In the genomic region with DNA sequence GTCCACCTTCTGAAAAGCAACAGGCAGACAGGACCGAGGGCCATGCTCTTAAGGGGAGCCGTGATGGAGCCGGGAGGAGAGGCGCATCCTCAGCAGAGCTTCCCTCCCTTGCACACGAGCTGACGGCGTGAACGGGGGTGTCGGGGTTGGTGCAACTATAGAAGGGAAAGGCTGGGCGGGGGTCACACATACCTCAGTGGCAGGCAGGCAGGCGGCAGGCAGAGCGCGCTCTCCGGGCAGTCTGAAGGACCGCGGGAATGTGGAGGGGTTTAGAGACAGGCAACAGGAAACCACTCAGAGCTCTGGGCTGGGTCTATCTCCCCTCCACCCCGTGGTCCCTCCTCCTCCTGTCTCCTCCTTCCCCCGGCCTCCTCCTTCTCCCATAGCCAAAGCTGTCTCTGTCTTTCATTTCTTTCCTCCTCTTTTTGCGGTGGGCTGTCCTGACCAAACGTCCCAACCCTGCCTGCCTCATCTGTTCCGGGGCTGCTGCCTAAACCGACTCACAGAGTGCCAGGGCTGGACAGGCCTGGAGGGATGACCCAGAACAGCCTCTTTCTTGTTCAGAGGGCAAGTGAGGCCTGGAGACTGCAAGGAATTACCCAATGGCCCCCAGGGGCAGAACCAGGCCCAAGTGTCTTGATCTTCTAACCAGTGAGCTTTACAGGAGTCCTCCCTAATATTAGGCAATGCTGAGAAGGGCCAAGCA, we compare ENCODE assay signal across 8 cellular contexts. TPM values are rescaled to one million over a fixed set of nuclear protein-coding genes. Genes with fewer than 3 reads are reported as not detected.
A peak's percentile ranks its signal among the peaks of the same experiment; 100 is the strongest.
DNase-seq lines count a peak whose midpoint lies in the region; ATAC-seq, FAIRE-seq and TF ChIP-seq lines count a peak whose summit lies in the region.

A gene with protein sequence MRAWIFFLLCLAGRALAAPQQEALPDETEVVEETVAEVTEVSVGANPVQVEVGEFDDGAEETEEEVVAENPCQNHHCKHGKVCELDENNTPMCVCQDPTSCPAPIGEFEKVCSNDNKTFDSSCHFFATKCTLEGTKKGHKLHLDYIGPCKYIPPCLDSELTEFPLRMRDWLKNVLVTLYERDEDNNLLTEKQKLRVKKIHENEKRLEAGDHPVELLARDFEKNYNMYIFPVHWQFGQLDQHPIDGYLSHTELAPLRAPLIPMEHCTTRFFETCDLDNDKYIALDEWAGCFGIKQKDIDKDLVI (minus strand): TSS at position 243 of the 706 bp plus-strand sequence. CDS start 10,727 bp downstream, outside the sequence.

- TSS peak; percentile 9 for BruUV-seq in endothelial cell of umbilical vein (replicated peaks; lab: Mats Ljungman, UMichigan)

- H3K4me2 ChIP-seq in endothelial cell of umbilical vein (ENCODE audit: insufficient read depth, low read length), result peak within 1 kb of the TSS; percentile 90
- peak within 1 kb of the TSS; percentile 55 for H3K4me2 ChIP-seq in mesenchymal stem cell (ENCODE audit: low read length, poor library complexity, severe bottlenecking)

- H3K36me3 ChIP-seq in SK-N-MC (ENCODE audit: insufficient read depth, low read length), result peaks cover 8% of the 10 kb centered on the region
- H3K36me3 ChIP-seq in endothelial cell of umbilical vein (ENCODE audit: control insufficient read depth in 2 of 2, extremely low read depth in 1 of 2, insufficient read depth in 2 of 2, low read length in 2 of 2), result peaks cover 2 to 12% of the 10 kb centered on the region in 2 experiments
- peaks cover 11 to 27% of the 10 kb centered on the region in 2 experiments for H3K36me3 ChIP-seq in mesenchymal stem cell (ENCODE audit: control insufficient read depth in 1 of 2, insufficient read depth in 2 of 2, low read depth in 1 of 2, low read length in 2 of 2)

- peak; percentile 53 for ATAC-seq in GM18873 (IDR thresholded peaks at IDR 0.05; ENCODE audit: low FRiP score, unreplicated experiment)
- peak; percentile 77 for ATAC-seq in HG03108 (IDR thresholded peaks at IDR 0.05; ENCODE audit: unreplicated experiment)

- WGBS in mesenchymal stem cell, result 2% methylated on average over 17 of the region's 22 CpGs

- H2BK15ac ChIP-seq in mesenchymal stem cell (ENCODE audit: low read depth, poor library complexity, severe bottlenecking), result peak within 1 kb of the TSS; percentile 15

- H3K27ac ChIP-seq in SK-N-MC (peak within 1 kb of the TSS; percentile 94), endothelial cell of umbilical vein (ENCODE audit: insufficient read depth, low read depth, low read length) (peak within 1 kb of the TSS; percentile 84), mesenchymal stem cell (ENCODE audit: low read length, poor library complexity, severe bottlenecking) (peak within 1 kb of the TSS; percentile 90), temporal lobe (ENCODE audit: low read depth, low read length) (peak within 1 kb of the TSS; percentile 82)

- H4K91ac ChIP-seq in mesenchymal stem cell (ENCODE audit: low read length), result peak within 1 kb of the TSS; percentile 98

- H3K23ac ChIP-seq in mesenchymal stem cell (ENCODE audit: low read length in 2 of 2), result peak within 1 kb of the TSS; percentile 82 to 90

- H4K8ac ChIP-seq in mesenchymal stem cell (ENCODE audit: low read length), result peak within 1 kb of the TSS; percentile 61

- H3K4ac ChIP-seq in mesenchymal stem cell (ENCODE audit: low read depth in 1 of 2, low read length in 2 of 2), result peak within 1 kb of the TSS; percentile 84 to 85

- DNase-seq in AG04449 (ENCODE audit: low read depth, low spot score) (peak; percentile 87), SK-N-MC (ENCODE audit: low read depth, low spot score) (no peak), endothelial cell of umbilical vein (ENCODE audit: low read depth, low spot score) (peak; percentile 85), mesenchymal stem cell (peak; percentile 98), NCI-H1417 (lab: John Stamatoyannopoulos, UW) (no peak)

- H2BK12ac ChIP-seq in mesenchymal stem cell (ENCODE audit: low read length in 2 of 2), result peak within 1 kb of the TSS; percentile 94

- no peaks in the 10 kb centered on the region for H3K9me1 ChIP-seq in endothelial cell of umbilical vein (replicated peaks; ENCODE audit: control insufficient read depth, extremely low read depth, insufficient read depth, low read length)

- H3K9ac ChIP-seq in SK-N-MC (ENCODE audit: insufficient read length) (peak within 1 kb of the TSS; percentile 80), endothelial cell of umbilical vein (replicated peaks; ENCODE audit: extremely low read depth, insufficient read depth, low read length) (peak within 1 kb of the TSS; percentile 95), mesenchymal stem cell (ENCODE audit: low read length) (peak within 1 kb of the TSS; percentile 96)

- H3K4me1 ChIP-seq in endothelial cell of umbilical vein (ENCODE audit: control insufficient read depth, extremely low read depth, insufficient read depth, low read length) (peaks cover 38% of the 10 kb centered on the region), mesenchymal stem cell (ENCODE audit: control insufficient read depth, insufficient read depth, low read depth, low read length) (peaks cover 18% of the 10 kb centered on the region)

- CTCF ChIA-PET in AG04449 (lab: Yijun Ruan, JAX) (interaction anchor here (0.8 to 2.4 kb wide), 9 partner anchors 9 to 54 kb away, joined by 3 to 16 read pairs (median 4); no protein-coding TSS in a partner anchor), endothelial cell of umbilical vein (lab: Charles Lee) (interaction anchor here (0.8 to 3.2 kb wide), 12 partner anchors 9 to 54 kb away, joined by 3 to 30 read pairs (median 9); no protein-coding TSS in a partner anchor)

- H2BK5ac ChIP-seq in mesenchymal stem cell (ENCODE audit: low read depth, low read length, poor library complexity, severe bottlenecking), result peak within 1 kb of the TSS; percentile 81

- peak; percentile 95 for FAIRE-seq in endothelial cell of umbilical vein (lab: Jason Lieb, UNC)

- H3K18ac ChIP-seq in mesenchymal stem cell (ENCODE audit: low read depth in 1 of 2, low read length in 2 of 2), result peak within 1 kb of the TSS; percentile 96 to 97

- H2AFZ ChIP-seq in endothelial cell of umbilical vein (ENCODE audit: low read depth, low read length) (peak within 1 kb of the TSS; percentile 88), mesenchymal stem cell (ENCODE audit: low read depth, low read length) (no peak within 1 kb of the TSS)

- peak; percentile 100 for TF ChIP-seq POLR2A in endothelial cell of umbilical vein (IDR thresholded peaks at IDR 0.05; ENCODE audit: low read depth, low read length)

- peak within 1 kb of the TSS; percentile 71 for H2BK120ac ChIP-seq in mesenchymal stem cell (ENCODE audit: low read depth, low read length)

- dilution Hi-C loops in endothelial cell of umbilical vein (cut with MboI; ENCODE audit: extremely low pct_ligation_motif_present, low sequenced_read_pairs), result no loop called here

- H4K20me1 ChIP-seq in endothelial cell of umbilical vein (replicated peaks; ENCODE audit: control insufficient read depth, extremely low read depth, insufficient read depth, low read length), result no peaks in the 10 kb centered on the region

- no peaks in the 10 kb centered on the region for H3K9me3 ChIP-seq in SK-N-MC (ENCODE audit: low read depth, low read length)
- no peaks in the 10 kb centered on the region for H3K9me3 ChIP-seq in endothelial cell of umbilical vein (replicated peaks; ENCODE audit: control insufficient read depth, insufficient read depth, low read length)
- H3K9me3 ChIP-seq in mesenchymal stem cell (ENCODE audit: control insufficient read depth, low read length), result no peaks in the 10 kb centered on the region

- POLR2A ChIA-PET in AG04449 (lab: Yijun Ruan, JAX), result interaction anchor here (0.6 to 3.6 kb wide), 21 partner anchors 9 to 594 kb away, joined by 3 to 235 read pairs (median 9); a partner anchor contains a TSS
- POLR2A ChIA-PET in endothelial cell of umbilical vein (lab: Charles Lee), result interaction anchor here (0.6 to 2.4 kb wide), 13 partner anchors 10 to 434 kb away, joined by 3 to 76 read pairs (median 7); a partner anchor contains a TSS

- H3K4me3 ChIP-seq in AG04449 (ENCODE audit: low read depth, low read length), result peak within 1 kb of the TSS; percentile 100
- peak within 1 kb of the TSS; percentile 95 for H3K4me3 ChIP-seq in SK-N-MC
- peak within 1 kb of the TSS; percentile 73 to 98 (median 89) for H3K4me3 ChIP-seq in endothelial cell of umbilical vein (replicated peaks in 1 of 3; ENCODE audit: insufficient read depth in 1 of 3, low read depth in 1 of 3, low read length in 3 of 3)
- H3K4me3 ChIP-seq in mesenchymal stem cell (ENCODE audit: insufficient read depth in 1 of 2, low read depth in 1 of 2, low read length in 2 of 2), result peak within 1 kb of the TSS; percentile 86 to 94

- peak; percentile 4 for TF ChIP-seq CTCF in AG04449 (IDR thresholded peaks at IDR 0.05; ENCODE audit: insufficient read depth, low read length, missing control alignments)
- no peak for TF ChIP-seq CTCF in endothelial cell of umbilical vein (IDR thresholded peaks at IDR 0.05; ENCODE audit: extremely low read depth in 1 of 2, insufficient read depth in 1 of 2, low read depth in 1 of 2, low read length in 2 of 2)

- H3K14ac ChIP-seq in mesenchymal stem cell (ENCODE audit: low read length in 2 of 2), result peak within 1 kb of the TSS; percentile 25 to 94

- peaks cover 2% of the 10 kb centered on the region for H3K79me1 ChIP-seq in mesenchymal stem cell (replicated peaks; ENCODE audit: low read length, poor library complexity, severe bottlenecking)

- H2AK5ac ChIP-seq in mesenchymal stem cell (ENCODE audit: low read length, severe bottlenecking), result peak within 1 kb of the TSS; percentile 90

- intact Hi-C loops in endothelial cell of umbilical vein (cut with micrococcal nuclease), result loop anchor here (1.0 kb wide), 3 partner anchors 12 to 53 kb away; no protein-coding TSS in a partner anchor

- H3K79me2 ChIP-seq in endothelial cell of umbilical vein (ENCODE audit: control insufficient read depth, insufficient read depth, low read length), result peaks cover 55% of the 10 kb centered on the region

- H3K27me3 ChIP-seq in endothelial cell of umbilical vein (ENCODE audit: control insufficient read depth in 2 of 2, insufficient read depth in 2 of 2, low read length in 2 of 2), result no peaks in the 10 kb centered on the region
- no peaks in the 10 kb centered on the region for H3K27me3 ChIP-seq in mesenchymal stem cell (ENCODE audit: control insufficient read depth in 1 of 2, insufficient read depth in 1 of 2, low read length in 2 of 2)

TF ChIP-seq in endothelial cell of umbilical vein, 7 proteins besides CTCF, POLR2A, EP300 and RAD21 (continues in another document):
- peak; percentile 99 for TF ChIP-seq POLR2AphosphoS5 (IDR thresholded peaks at IDR 0.05; ENCODE audit: insufficient read depth, low read depth, low read length)

RNA-seq across cellular contexts. Expression of the gene that starts here (rescaled TPM):
- total RNA-seq in endothelial cell of umbilical vein (3,114 and 3,174 TPM in 2 replicates), temporal lobe (124 TPM)
- 2,962 and 4,504 TPM in 2 replicates for polyA plus RNA-seq in endothelial cell of umbilical vein
- polyA plus RNA-seq in endothelial cell of umbilical vein (2011; cell fraction: cytosol; rRNA removed), result 4,210 and 4,435 TPM in 2 replicates
- 2,027 and 2,207 TPM in 2 replicates for polyA plus RNA-seq in endothelial cell of umbilical vein (2011; cell fraction: nucleus; rRNA removed)
- 2,846 and 4,039 TPM in 2 replicates for polyA plus RNA-seq in endothelial cell of umbilical vein (2012)
- 3,279 and 4,325 TPM in 2 replicates for polyA minus RNA-seq in endothelial cell of umbilical vein
- not detected for polyA minus RNA-seq in endothelial cell of umbilical vein (2011; cell fraction: cytosol; rRNA and poly(A)+ RNA removed)
- 606 and 627 TPM in 2 replicates for polyA minus RNA-seq in endothelial cell of umbilical vein (2011; cell fraction: nucleus; rRNA and poly(A)+ RNA removed)
- 5,201 TPM for polyA plus RNA-seq in mesenchymal stem cell (2013, experiment 1 of 2)
- 4,942 TPM for polyA plus RNA-seq in mesenchymal stem cell (2013, experiment 2 of 2)

Comparison
In these comparisons a context has a peak if more than half of its experiments do, and no peak if none do; other contexts are left out.
1. RNA of the gene that starts here (total RNA-seq): 3,114 to 3,174 TPM in endothelial cell of umbilical vein; 124 TPM in temporal lobe (single experiment); every median in the first group is over 10 times any median in the second.
2. DNase-seq: peak in AG04449 (single experiment), endothelial cell of umbilical vein (single experiment) and mesenchymal stem cell (single experiment); none in SK-N-MC (single experiment) and NCI-H1417 (0 of 3).
3. Peak in every context shown above with its lines, with median percentiles within 50 percentile points of each other: H3K4me3 ChIP-seq, H3K27ac ChIP-seq and H3K9ac ChIP-seq.